10 cellular contexts compared by ENCODE assay signal in the genomic region with DNA sequence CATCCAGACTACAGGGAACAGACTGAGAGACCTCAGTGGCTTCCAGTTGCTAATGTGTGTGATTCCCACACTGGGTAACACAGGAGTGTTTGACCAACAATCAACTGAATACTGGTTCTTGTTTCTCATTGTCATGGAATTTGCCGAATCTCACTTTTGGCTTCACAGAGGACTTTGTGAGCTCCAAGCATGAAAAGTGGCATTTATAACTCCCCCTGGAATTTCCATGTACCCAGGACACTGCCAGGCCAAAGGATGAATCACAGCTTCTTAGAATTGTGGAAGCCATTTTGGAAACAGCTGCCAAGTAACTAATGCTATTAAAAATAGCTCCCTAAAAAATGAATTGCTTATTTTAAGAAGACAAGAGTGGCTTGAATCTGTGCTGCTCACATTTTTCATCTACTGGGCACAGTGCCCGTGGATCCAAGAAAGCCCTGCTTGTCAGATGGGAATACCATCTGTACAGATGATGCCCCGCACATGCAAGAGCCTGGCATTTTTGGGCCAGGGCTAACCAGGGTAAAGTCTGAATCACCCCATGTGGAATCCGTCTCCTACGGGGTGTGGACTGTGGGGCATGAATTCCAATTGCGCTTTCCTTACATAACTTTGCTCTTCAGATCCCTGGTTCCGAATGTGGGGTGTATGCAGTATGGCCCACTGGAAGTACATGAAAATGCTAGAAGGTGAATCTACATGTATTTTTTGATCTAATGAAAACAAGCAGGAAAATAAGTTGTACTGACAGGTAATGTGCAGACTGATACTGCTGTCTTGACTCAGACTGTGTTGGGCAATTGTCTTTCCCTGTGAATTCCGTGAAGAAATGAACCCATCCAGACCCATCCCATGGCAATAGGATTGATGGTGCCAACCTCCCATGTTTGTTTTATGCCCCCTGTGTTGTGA.
DNase-seq lines count a peak whose midpoint lies in the region; ATAC-seq and TF ChIP-seq lines count a peak whose summit lies in the region.
"Had no signal": no experiment of that assay in that cellular context is flagged by ENCODE, and none has a peak within 500 bp of the region (broad histone marks: within the 10 kb centered on the region; RNA-seq: fewer than 3 reads in every experiment).

No MANE protein-coding gene starts in this region.

- intact Hi-C loops in ascending aorta (cut with DNase I) = loop anchor here (5.0 kb wide), 1 partner anchor 485 kb away; no protein-coding TSS in a partner anchor
- intact Hi-C loops in heart left ventricle (cut with DNase I) = no loop called here

- TF ChIP-seq POLR2A in heart left ventricle (IDR thresholded peaks at IDR 0.05) = no peak

- H3K4me1 ChIP-seq in ascending aorta (peaks cover 6 to 15% of the 10 kb centered on the region in 2 donors), heart left ventricle (peaks cover 0 to 16% (median 3%) of the 10 kb centered on the region in 12 donors)

- 62 to 76% (median 68%) methylated on average over 8 of the region's 8 CpGs for WGBS in heart left ventricle, 4 donors

- H3K36me3 ChIP-seq in ascending aorta (no peaks in the 10 kb centered on the region), heart left ventricle (no peaks in the 10 kb centered on the region)

- H3K4me3 ChIP-seq in ascending aorta (no peak overlapping the region), heart left ventricle (no peak overlapping the region), retinal pigment epithelial cell (ENCODE audit: low read length) (no peak overlapping the region)

- peak overlapping the region; percentile 54 to 68 for H3K27ac ChIP-seq in ascending aorta
- H3K27ac ChIP-seq in heart left ventricle = peak overlapping the region in 6 of 12 donors; percentile 9 to 59 (median 42)

- DNase-seq in GM04503 (ENCODE audit: low read depth) (peak; percentile 97), ascending aorta (ENCODE audit: low spot score in 2 of 2) (peak; percentile 14 to 87), heart left ventricle (peak in 4 of 5 donors; percentile 20 to 40 (median 29)), retinal pigment epithelial cell (ENCODE audit: low read depth) (peak; percentile 89), GM19240 (ENCODE audit: insufficient read length, low spot score) (no peak), UCSD-AML1 (lab: John Stamatoyannopoulos, UW; ENCODE audit: unreplicated experiment) (no peak), NCI-H2029 treated with DMSO at 0.1 percent for 48 hours (lab: John Stamatoyannopoulos, UW) (no peak), activated gamma-delta T cell treated with Interleukin-2 at 50 U/mL for 16 hours (no peak)
- DNase-seq: activated T-cell treated with anti-CD3 and anti-CD28 coated beads, Interleukin-2, amount 50 U/mL, for 4 hours; GDM1 had no signal

- peak in 3 of 4 donors; percentile 68 to 76 (median 72) for ATAC-seq in heart left ventricle
- ATAC-seq: activated T-cell treated with anti-CD3 and anti-CD28 coated beads, Interleukin-2, amount 50 U/mL, for 4 hours had no signal

- H3K27me3 ChIP-seq in ascending aorta (no peaks in the 10 kb centered on the region), heart left ventricle (no peaks in the 10 kb centered on the region)

- TF ChIP-seq CTCF in ascending aorta (IDR thresholded peaks at IDR 0.05) (no peak), heart left ventricle (IDR thresholded peaks at IDR 0.05) (no peak), retinal pigment epithelial cell (conservative IDR thresholded peaks at IDR 0.05; ENCODE audit: low read depth, low read length) (no peak)

- H3K9me3 ChIP-seq in ascending aorta (no peaks in the 10 kb centered on the region), heart left ventricle (peaks cover 0 to 17% (median 0%) of the 10 kb centered on the region in 12 donors)

Comparison
In these comparisons a context has a peak if more than half of its experiments do, and no peak if none do; other contexts are left out.
1. DNase-seq: peak in GM04503 (single experiment), ascending aorta (2 of 2), heart left ventricle (4 of 5) and retinal pigment epithelial cell (single experiment); none in GM19240 (single experiment), UCSD-AML1 (single experiment), NCI-H2029 treated with DMSO at 0.1 percent for 48 hours (single experiment) and activated gamma-delta T cell treated with Interleukin-2 at 50 U/mL for 16 hours (single experiment).